ENCODE assay signal across 27 cellular contexts in genomic region chr9:7305677-7306076, GRCh38.
"Had no signal": no experiment of that assay in that cellular context is flagged by ENCODE, and none has a peak within 500 bp of the region (broad histone marks: within the 10 kb centered on the region; RNA-seq: fewer than 3 reads in every experiment).

No MANE protein-coding gene starts in this region.

- H3K4me1 ChIP-seq: stomach, suprapubic skin, testis, thyroid gland, transverse colon, upper lobe of left lung, upper lobe of right lung, uterus, vagina had no signal

- H3K9me3 ChIP-seq: testis, thyroid gland, tibial artery, upper lobe of right lung, uterus had no signal

- DNase-seq: stimulated activated CD4-positive, alpha-beta T cell treated with anti-CD3 and anti-CD28 coated beads, Interleukin-2, amount 100 ng/mL, for 48 hours; stimulated activated CD4-positive, alpha-beta T cell treated with anti-CD3 and anti-CD28 coated beads, Interleukin-4, amount 100 ng/mL, for 1 hour; stimulated activated CD4-positive, alpha-beta T cell treated with anti-CD3 and anti-CD28 coated beads, Interleukin-4, amount 100 ng/mL, for 24 hours; stimulated activated CD4-positive, alpha-beta T cell treated with anti-CD3 and anti-CD28 coated beads, Interleukin-4, amount 100 ng/mL, for 4 hours; stimulated activated CD8-positive, alpha-beta memory T cell treated with anti-CD3 and anti-CD28 coated beads, Interleukin-4, amount 100 ng/mL, for 48 hours; stimulated activated naive B cell treated with anti-CD40 and anti-IgM and Interleukin-4, amounts not matched to agents 10 μg/mL and 1 μg/mL and 100 μg/mL, for 72 hours; stimulated activated naive CD4-positive, alpha-beta T cell; stimulated activated naive CD4-positive, alpha-beta T cell treated with Interleukin-2 at 50 U/mL for 16 hours; stimulated activated naive CD8-positive, alpha-beta T cell treated with anti-CD3 and anti-CD28 coated beads, Interleukin-15, amount 100 ng/mL, for 72 hours; stimulated activated naive CD8-positive, alpha-beta T cell treated with anti-CD3 and anti-CD28 coated beads, Interleukin-15, Interleukin-2, amounts not matched to agents 100 U/mL and 50 U/mL, for 24 hours; stomach; substantia nigra; testis; thyroid gland; tibial artery; transverse colon; trophoblast cell; upper lobe of left lung; upper lobe of right lung; uterus had no signal

- H3K36me3 ChIP-seq: stomach, suprapubic skin, thoracic aorta, thyroid gland, tibial artery, tibial nerve, transverse colon, upper lobe of left lung, upper lobe of right lung, uterus, vagina had no signal

- H3K4me3 ChIP-seq: stomach, suprapubic skin, testis, thoracic aorta, thyroid gland, tibial artery, tibial nerve, transverse colon, upper lobe of left lung, upper lobe of right lung, uterus, vagina had no signal

- ATAC-seq: stimulated activated effector memory CD8-positive, alpha-beta T cell treated with anti-CD3 and anti-CD28 coated beads, Interleukin-12 subunit alpha, Interleukin-12 subunit beta, amount 100 ng/mL, for 72 hours; stimulated activated memory B cell treated with anti-CD40 and anti-IgM and Interleukin-4, amounts not matched to agents 10 μg/mL and 1 μg/mL and 100 μg/mL, for 72 hours; stimulated activated naive B cell treated with anti-CD40 and anti-IgM and Interleukin-4, amounts not matched to agents 10 μg/mL and 1 μg/mL and 100 μg/mL, for 72 hours; stimulated activated naive CD8-positive, alpha-beta T cell treated with anti-CD3 and anti-CD28 coated beads, Interleukin-15, amount 100 ng/mL, for 72 hours; stimulated activated naive CD8-positive, alpha-beta T cell treated with anti-CD3 and anti-CD28 coated beads, Interleukin-15, Interleukin-2, amounts not matched to agents 100 U/mL and 50 U/mL, for 24 hours; upper lobe of right lung had no signal

- FAIRE-seq: urothelium cell line had no signal

- H3K27me3 ChIP-seq: stomach, suprapubic skin, testis, thyroid gland, tibial artery, tibial nerve, transverse colon, upper lobe of left lung, upper lobe of right lung, uterus, vagina had no signal

- H3K27ac ChIP-seq: stomach, suprapubic skin, testis, thoracic aorta, thyroid gland, tibial artery, tibial nerve, transverse colon, upper lobe of left lung, upper lobe of right lung, uterus, vagina had no signal
